ENCODE assay signal across 20 cellular contexts in the genomic region with DNA sequence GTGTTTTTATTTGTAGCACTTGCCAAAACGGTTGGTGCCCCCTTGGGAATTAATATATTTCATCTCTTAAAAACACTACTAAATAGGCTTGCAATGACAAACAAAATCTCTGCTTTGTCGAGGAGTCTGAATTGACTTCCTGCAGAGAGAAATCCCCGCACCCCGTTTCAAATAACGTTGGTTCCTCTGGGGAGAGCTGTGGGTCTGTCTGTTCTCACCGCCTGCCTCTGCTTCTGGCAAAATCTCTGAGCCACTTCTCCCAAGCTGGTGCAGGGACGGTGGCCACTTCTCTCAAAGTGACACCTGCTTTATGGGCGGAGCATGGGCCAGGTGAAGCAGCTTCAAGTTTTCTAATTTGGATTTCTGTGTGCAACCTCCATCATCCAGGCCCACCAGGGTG.
"Had no signal": no experiment of that assay in that cellular context is flagged by ENCODE, and none has a peak within 500 bp of the region (broad histone marks: within the 10 kb centered on the region; RNA-seq: fewer than 3 reads in every experiment).

No MANE protein-coding gene starts in this region.

- H3K4me3 Mint-ChIP-seq: naive B cell; nephron progenitor cell; stimulated activated effector memory CD8-positive, alpha-beta T cell treated with anti-CD3 and anti-CD28 coated beads, Interleukin-12 subunit alpha, Interleukin-12 subunit beta, amount 100 ng/mL, for 72 hours; stimulated activated naive CD8-positive, alpha-beta T cell treated with anti-CD3 and anti-CD28 coated beads, Interleukin-15, amount 100 ng/mL, for 72 hours had no signal

- H3K27me3 Mint-ChIP-seq: stimulated activated naive CD8-positive, alpha-beta T cell treated with anti-CD3 and anti-CD28 coated beads, Interleukin-15, amount 100 ng/mL, for 72 hours had no signal

- H3K9me3 ChIP-seq: gastrocnemius medialis, neutrophil, psoas muscle, right lobe of liver, testis had no signal

- DNase-seq: effector memory CD4-positive, alpha-beta T cell; gastrocnemius medialis; heart right ventricle; hypothalamus; kidney glomerular epithelial cell; mesendoderm; naive B cell; nephron progenitor cell; psoas muscle; retina; right lobe of liver; stimulated activated CD4-positive, alpha-beta T cell treated with anti-CD3 and anti-CD28 coated beads, Interleukin-4, amount 100 ng/mL, for 1 hour; stimulated activated CD8-positive, alpha-beta memory T cell treated with anti-CD3 and anti-CD28 coated beads, Interleukin-4, amount 100 ng/mL, for 48 hours; stimulated activated naive CD8-positive, alpha-beta T cell treated with anti-CD3 and anti-CD28 coated beads, Interleukin-15, amount 100 ng/mL, for 72 hours; testis; transverse colon had no signal

- H3K4me3 ChIP-seq: gastrocnemius medialis, heart right ventricle, psoas muscle, right lobe of liver, testis, transverse colon had no signal

- H3K27ac Mint-ChIP-seq: naive B cell; nephron progenitor cell; stimulated activated effector memory CD8-positive, alpha-beta T cell treated with anti-CD3 and anti-CD28 coated beads, Interleukin-12 subunit alpha, Interleukin-12 subunit beta, amount 100 ng/mL, for 72 hours; stimulated activated naive CD8-positive, alpha-beta T cell treated with anti-CD3 and anti-CD28 coated beads, Interleukin-15, amount 100 ng/mL, for 72 hours had no signal

- H3K36me3 Mint-ChIP-seq: naive B cell; stimulated activated effector memory CD8-positive, alpha-beta T cell treated with anti-CD3 and anti-CD28 coated beads, Interleukin-12 subunit alpha, Interleukin-12 subunit beta, amount 100 ng/mL, for 72 hours had no signal

- H3K27ac ChIP-seq: gastrocnemius medialis, heart right ventricle, neutrophil, psoas muscle, right lobe of liver, testis, transverse colon had no signal

- H3K36me3 ChIP-seq: gastrocnemius medialis, heart right ventricle, neutrophil, right lobe of liver, transverse colon had no signal

- H3K4me1 Mint-ChIP-seq: naive B cell; nephron progenitor cell; stimulated activated effector memory CD8-positive, alpha-beta T cell treated with anti-CD3 and anti-CD28 coated beads, Interleukin-12 subunit alpha, Interleukin-12 subunit beta, amount 100 ng/mL, for 72 hours; stimulated activated naive CD8-positive, alpha-beta T cell treated with anti-CD3 and anti-CD28 coated beads, Interleukin-15, amount 100 ng/mL, for 72 hours had no signal

- FAIRE-seq: endometrium, islet of Langerhans had no signal

- H3K27me3 ChIP-seq: gastrocnemius medialis, neutrophil, right lobe of liver, testis, transverse colon had no signal

- H3K9me3 Mint-ChIP-seq: nephron progenitor cell; stimulated activated effector memory CD8-positive, alpha-beta T cell treated with anti-CD3 and anti-CD28 coated beads, Interleukin-12 subunit alpha, Interleukin-12 subunit beta, amount 100 ng/mL, for 72 hours; stimulated activated naive CD8-positive, alpha-beta T cell treated with anti-CD3 and anti-CD28 coated beads, Interleukin-15, amount 100 ng/mL, for 72 hours had no signal

- H3K4me1 ChIP-seq: gastrocnemius medialis, heart right ventricle, psoas muscle, right lobe of liver, testis, transverse colon had no signal
